In genomic region chr1:167721617-167722151, GRCh38 we compare ENCODE assay signal across 8 cellular contexts. TPM values are rescaled to one million over a fixed set of nuclear protein-coding genes. Genes with fewer than 3 reads are reported as not detected.
DNase-seq lines count a peak whose midpoint lies in the region; TF ChIP-seq lines count a peak whose summit lies in the region.

TSS of gene MPZL1 (plus strand) at chr1:167721982. CDS start at chr1:167722152, 170 bp downstream.

- peak within 1 kb of the TSS; percentile 85 to 98 (median 93) for H3K27ac ChIP-seq in stomach

- H3K4me3 ChIP-seq in LNCaP clone FGC (ENCODE audit: low read depth, low read length) (peak within 1 kb of the TSS; percentile 82), fibroblast of villous mesenchyme (ENCODE audit: low read depth, low read length) (peak within 1 kb of the TSS; percentile 87), stomach (peak within 1 kb of the TSS; percentile 94 to 98 (median 97))

- peak; percentile 95 for DNase-seq in ELR (ENCODE audit: low read depth)
- DNase-seq in H4 (ENCODE audit: low spot score): peak; percentile 84
- DNase-seq in LNCaP clone FGC (ENCODE audit: low read depth): peak; percentile 78
- DNase-seq in SHP77 (lab: John Stamatoyannopoulos, UW): peak; percentile 87 to 93
- DNase-seq in activated gamma-delta T cell (lab: John Stamatoyannopoulos, UW): peak; percentile 61
- peak; percentile 97 for DNase-seq in fibroblast of villous mesenchyme (ENCODE audit: low read depth)
- peak; percentile 99 for DNase-seq in neural crest cell (ENCODE audit: low read depth, low spot score)
- peak; percentile 98 for DNase-seq in stomach

- peak within 1 kb of the TSS; percentile 89 for H3K4me3 Mint-ChIP-seq in neural crest cell

- no peaks in the 10 kb centered on the region for H3K9me3 ChIP-seq in stomach

- no peaks in the 10 kb centered on the region for H3K27me3 ChIP-seq in stomach

- intact Hi-C loops in stomach (cut with DNase I; ENCODE audit: low total_unique reads): no loop called here

- H3K4me1 Mint-ChIP-seq in neural crest cell: peaks cover 54% of the 10 kb centered on the region

- H3K27ac Mint-ChIP-seq in neural crest cell (ENCODE audit: unreplicated experiment): peak within 1 kb of the TSS; percentile 59

- TF ChIP-seq CTCF in LNCaP clone FGC (IDR thresholded peaks at IDR 0.05; ENCODE audit: control insufficient read depth, extremely low read depth, insufficient read depth) (no peak), fibroblast of villous mesenchyme (IDR thresholded peaks at IDR 0.05; ENCODE audit: insufficient read depth, low read depth, low read length) (no peak), neural crest cell (conservative IDR thresholded peaks at IDR 0.05) (no peak), stomach (IDR thresholded peaks at IDR 0.05) (no peak)

- H3K4me1 ChIP-seq in stomach: peaks cover 9 to 54% (median 34%) of the 10 kb centered on the region in 4 donors

- peaks cover 7% of the 10 kb centered on the region for H3K36me3 Mint-ChIP-seq in neural crest cell (ENCODE audit: low read depth)

- no peak for TF ChIP-seq EP300 in stomach (IDR thresholded peaks at IDR 0.05)

- no peaks in the 10 kb centered on the region for H3K36me3 ChIP-seq in stomach

- 0 to 1% (median 0%) methylated on average over 30 to 52 of the region's 52 CpGs for WGBS in stomach, 5 donors

- H3K9me3 Mint-ChIP-seq in neural crest cell: no peaks in the 10 kb centered on the region

- TF ChIP-seq POLR2A in stomach (IDR thresholded peaks at IDR 0.05): peak in 1 of 4 donors; percentile 48

- peaks cover 4% of the 10 kb centered on the region for H3K27me3 Mint-ChIP-seq in neural crest cell (ENCODE audit: low read depth)

RNA-seq across cellular contexts. Expression of gene MPZL1, which starts in this region (rescaled TPM):
- total RNA-seq in H4 (2014; rRNA removed; shearing (Covaris generic)): 59.2 and 76.5 TPM in 2 replicates
- total RNA-seq in fibroblast of villous mesenchyme (163 and 358 TPM in 2 replicates), neural crest cell (113 and 114 TPM in 2 replicates), stomach (100 to 1,000 TPM in 1 of 5 donors, 10 to 100 TPM in 4; 29.9 to 115 (median 51.9) TPM)
- polyA plus RNA-seq in stomach: 10 to 100 TPM in 2 of 3 donors, 1 to 10 TPM in 1; 7.2 to 25.0 (median 15.7) TPM

Comparison
In these comparisons a context has a peak if more than half of its experiments do, and no peak if none do; other contexts are left out.
1. Peak in every context shown above with its lines: DNase-seq, H3K4me3 ChIP-seq and H3K27ac ChIP-seq.